Comparison of ENCODE assay signal across 13 cellular contexts in genomic region chr16:2082171-2082982, GRCh38. TPM values are rescaled to one million over a fixed set of nuclear protein-coding genes. Genes with fewer than 3 reads are reported as not detected.
DNase-seq lines count a peak whose midpoint lies in the region; ATAC-seq, FAIRE-seq and TF ChIP-seq lines count a peak whose summit lies in the region.
"Had no signal": no experiment of that assay in that cellular context is flagged by ENCODE, and none has a peak within 500 bp of the region (broad histone marks: within the 10 kb centered on the region; RNA-seq: fewer than 3 reads in every experiment).

No MANE protein-coding gene starts in this region.

- CTCF ChIA-PET in T-cell (lab: Charles Lee): no interaction called here

- POLR2A ChIA-PET in T-cell (lab: Charles Lee): no interaction called here

- H4K8ac ChIP-seq in neuronal stem cell (ENCODE audit: low read depth, low read length): no peak overlapping the region

- H3K79me1 ChIP-seq in neuronal stem cell (ENCODE audit: low read depth, low read length): peaks cover 14% of the 10 kb centered on the region

- no peak overlapping the region for H3K4me3 Mint-ChIP-seq in T-cell
- H3K4me3 Mint-ChIP-seq: activated T-cell treated with anti-CD3 and anti-CD28 coated beads, Interleukin-2, amount 50 U/mL, for 24 hours; IgD-negative memory B cell; natural killer cell treated with Interleukin-12 subunit alpha and Interleukin-12 subunit beta and Interleukin-15 and Interleukin-18, amount 100 ng/mL, for 72 hours; T-helper 2 cell treated with Interferon-gamma antibody and Interleukin-4, amounts not matched to agents 5 μg/mL and 100 μg/mL, for 36 hours had no signal

- H3K4me1 Mint-ChIP-seq in T-cell: no peaks in the 10 kb centered on the region

- H3K27me3 ChIP-seq in neuronal stem cell (ENCODE audit: control insufficient read depth in 3 of 3, insufficient read depth in 3 of 3, low read depth in 1 of 3, low read length in 3 of 3): no peaks in the 10 kb centered on the region

- no peak for FAIRE-seq in HTR-8/SVneo (lab: Jason Lieb, UNC)

- peaks cover 40 to 86% of the 10 kb centered on the region in 2 donors for H3K36me3 ChIP-seq in neuronal stem cell (replicated peaks in 1 of 2; ENCODE audit: control insufficient read depth in 2 of 2, insufficient read depth in 2 of 2, low read length in 2 of 2)

- H3K9me3 Mint-ChIP-seq in T-cell: no peaks in the 10 kb centered on the region
- H3K9me3 Mint-ChIP-seq: activated T-cell treated with anti-CD3 and anti-CD28 coated beads, Interleukin-2, amount 50 U/mL, for 24 hours; IgD-negative memory B cell; natural killer cell treated with Interleukin-12 subunit alpha and Interleukin-12 subunit beta and Interleukin-15 and Interleukin-18, amount 100 ng/mL, for 72 hours; T-helper 2 cell treated with Interferon-gamma antibody and Interleukin-4, amounts not matched to agents 5 μg/mL and 100 μg/mL, for 36 hours had no signal

- H3K36me3 Mint-ChIP-seq in T-cell: peaks cover 7% of the 10 kb centered on the region
- H3K36me3 Mint-ChIP-seq: natural killer cell treated with Interleukin-12 subunit alpha and Interleukin-12 subunit beta and Interleukin-15 and Interleukin-18, amount 100 ng/mL, for 72 hours had no signal

- no peak overlapping the region for H3K27ac ChIP-seq in neuronal stem cell (replicated peaks; ENCODE audit: low read length)

- no peaks in the 10 kb centered on the region for H3K9me3 ChIP-seq in neuronal stem cell (replicated peaks in 1 of 2; ENCODE audit: control insufficient read depth in 2 of 2, insufficient read depth in 1 of 2, low read depth in 1 of 2, low read length in 2 of 2)

- no peak overlapping the region for H3K4me3 ChIP-seq in fibroblast of mammary gland (ENCODE audit: control insufficient read depth, low read depth, low read length)
- no peak overlapping the region for H3K4me3 ChIP-seq in neuronal stem cell (ENCODE audit: low read length in 2 of 2)
- H3K4me3 ChIP-seq: coronary artery had no signal

- peak overlapping the region; percentile 75 for H3K14ac ChIP-seq in neuronal stem cell (ENCODE audit: low read length)

- H3K4me1 ChIP-seq in neuronal stem cell (ENCODE audit: control insufficient read depth in 2 of 2, insufficient read depth in 1 of 2, low read depth in 1 of 2, low read length in 2 of 2): peaks cover 0 to 1% of the 10 kb centered on the region in 2 donors

- no peak overlapping the region for H3K18ac ChIP-seq in neuronal stem cell (ENCODE audit: low read length)

- H3K27me3 Mint-ChIP-seq in T-cell: no peaks in the 10 kb centered on the region
- H3K27me3 Mint-ChIP-seq: activated T-cell treated with anti-CD3 and anti-CD28 coated beads, Interleukin-2, amount 50 U/mL, for 24 hours; IgD-negative memory B cell; natural killer cell treated with Interleukin-12 subunit alpha and Interleukin-12 subunit beta and Interleukin-15 and Interleukin-18, amount 100 ng/mL, for 72 hours had no signal

- no peak overlapping the region for H2AK5ac ChIP-seq in neuronal stem cell (ENCODE audit: low read depth, low read length)

- no peak overlapping the region for H3K4me2 ChIP-seq in neuronal stem cell (ENCODE audit: insufficient read depth, low read length, poor library complexity, severe bottlenecking)

- H2BK15ac ChIP-seq in neuronal stem cell (ENCODE audit: low read length): no peak overlapping the region

- no peak overlapping the region for H4K91ac ChIP-seq in neuronal stem cell (ENCODE audit: low read depth, low read length, poor library complexity)

- no CpG with 5 or more reads among the region's 32 CpGs for WGBS in neuronal stem cell (ENCODE audit: extremely low coverage in 2 of 2, insufficient read length in 2 of 2, insufficient replicate concordance in 1 of 2), 2 donors

- peak overlapping the region; percentile 73 for H3K23ac ChIP-seq in neuronal stem cell (ENCODE audit: low read depth, low read length, poor library complexity)

- H2BK5ac ChIP-seq in neuronal stem cell (ENCODE audit: low read length): peak overlapping the region; percentile 39

- DNase-seq in DMS153 treated with DMSO at 0.1 percent for 48 hours (lab: John Stamatoyannopoulos, UW; ENCODE audit: unreplicated experiment): peak; percentile 80
- peak; percentile 92 for DNase-seq in NCI-H510A (lab: John Stamatoyannopoulos, UW)
- DNase-seq in fibroblast of mammary gland (ENCODE audit: low read depth): peak; percentile 37
- DNase-seq in neuronal stem cell (ENCODE audit: low spot score): no peak
- DNase-seq in HTR-8/SVneo (ENCODE audit: insufficient read length, low spot score): no peak
- no peak for DNase-seq in NK-92 (lab: John Stamatoyannopoulos, UW; ENCODE audit: unreplicated experiment)
- DNase-seq in T-cell: no peak
- no peak for DNase-seq in AML-193 (lab: John Stamatoyannopoulos, UW)
- DNase-seq: activated T-cell treated with anti-CD3 and anti-CD28 coated beads, Interleukin-2, amount 50 U/mL, for 24 hours had no signal

- H2AFZ ChIP-seq in neuronal stem cell (ENCODE audit: low read length): no peak overlapping the region

- no peak for TF ChIP-seq CTCF in fibroblast of mammary gland (conservative IDR thresholded peaks at IDR 0.05; ENCODE audit: control insufficient read depth, insufficient read depth, low read depth, low read length)

- no peak overlapping the region for H3K27ac Mint-ChIP-seq in T-cell
- H3K27ac Mint-ChIP-seq: activated T-cell treated with anti-CD3 and anti-CD28 coated beads, Interleukin-2, amount 50 U/mL, for 24 hours; IgD-negative memory B cell; natural killer cell treated with Interleukin-12 subunit alpha and Interleukin-12 subunit beta and Interleukin-15 and Interleukin-18, amount 100 ng/mL, for 72 hours; T-helper 2 cell treated with Interferon-gamma antibody and Interleukin-4, amounts not matched to agents 5 μg/mL and 100 μg/mL, for 36 hours had no signal

- ATAC-seq in T-cell (replicated peaks in 1 of 4): no peak
- ATAC-seq: natural killer cell treated with Interleukin-12 subunit alpha and Interleukin-12 subunit beta and Interleukin-15 and Interleukin-18, amount 100 ng/mL, for 72 hours had no signal

- H2BK12ac ChIP-seq in neuronal stem cell (ENCODE audit: low read length): no peak overlapping the region

- H2BK120ac ChIP-seq in neuronal stem cell (ENCODE audit: low read depth, low read length): no peak overlapping the region

- H3K4ac ChIP-seq in neuronal stem cell (ENCODE audit: low read length): no peak overlapping the region

- peak overlapping the region; percentile 70 for H3K9ac ChIP-seq in neuronal stem cell (ENCODE audit: low read depth, low read length, poor library complexity)

RNA-seq across cellular contexts. Expression of gene TSC2, which starts 34.6 kb away (rescaled TPM):
- 54.6 TPM for polyA plus RNA-seq in neuronal stem cell (2013, experiment 1 of 2)
- polyA plus RNA-seq in neuronal stem cell (2013, experiment 2 of 2): 53.2 TPM
- 100 to 1,000 TPM; 134 to 181 (median 161) TPM for total RNA-seq in T-cell

RNA-seq across cellular contexts. Expression of gene NTHL1, which starts 34.7 kb away (rescaled TPM):
- 28.2 TPM for polyA plus RNA-seq in neuronal stem cell (2013, experiment 1 of 2)
- 27.7 TPM for polyA plus RNA-seq in neuronal stem cell (2013, experiment 2 of 2)
- total RNA-seq in T-cell: 10 to 100 TPM in 3 of 5 donors, 1 to 10 TPM in 2; 5.8 to 24.1 (median 18.3) TPM

RNA-seq across cellular contexts. Expression of gene PKD1, which starts 53.3 kb away (rescaled TPM):
- polyA plus RNA-seq in neuronal stem cell (2013, experiment 1 of 2): 27.8 TPM
- 26.3 TPM for polyA plus RNA-seq in neuronal stem cell (2013, experiment 2 of 2)
- total RNA-seq in T-cell: 100 to 1,000 TPM in 4 of 5 donors, 10 to 100 TPM in 1; 99.4 to 152 (median 137) TPM

RNA-seq across cellular contexts. Expression of gene NHERF2, which starts 55.7 kb away (rescaled TPM):
- 16.0 TPM for polyA plus RNA-seq in neuronal stem cell (2013, experiment 1 of 2)
- polyA plus RNA-seq in neuronal stem cell (2013, experiment 2 of 2): 14.8 TPM
- 1 to 10 TPM; 2.9 to 6.8 (median 5.8) TPM for total RNA-seq in T-cell
- polyA plus RNA-seq: IgD-negative memory B cell had no signal

Comparison
In these comparisons a context has a peak if more than half of its experiments do, and no peak if none do; other contexts are left out.
1. DNase-seq: peak in DMS153 treated with DMSO at 0.1 percent for 48 hours (single experiment), NCI-H510A (single experiment) and fibroblast of mammary gland (single experiment); none in neuronal stem cell (single experiment), HTR-8/SVneo (single experiment), NK-92 (single experiment), T-cell (0 of 34) and AML-193 (0 of 2).